15 cellular contexts compared by ENCODE assay signal in genomic region chrX:108396188-108396885, GRCh38. TPM values are rescaled to one million over a fixed set of nuclear protein-coding genes. Genes with fewer than 3 reads are reported as not detected.
A peak's percentile ranks its signal among the peaks of the same experiment; 100 is the strongest.
DNase-seq lines count a peak whose midpoint lies in the region; ATAC-seq and TF ChIP-seq lines count a peak whose summit lies in the region.
"Had no signal": no experiment of that assay in that cellular context is flagged by ENCODE, and none has a peak within 500 bp of the region (broad histone marks: within the 10 kb centered on the region; RNA-seq: fewer than 3 reads in every experiment).

No MANE protein-coding gene starts in this region.

- no peaks in the 10 kb centered on the region for H3K9me3 Mint-ChIP-seq in progenitor cell of endocrine pancreas (ENCODE audit: low read depth)
- H3K9me3 Mint-ChIP-seq: CD8-positive, alpha-beta T cell had no signal

- ATAC-seq in HG03039 (IDR thresholded peaks at IDR 0.05; ENCODE audit: unreplicated experiment): no peak
- no peak for ATAC-seq in GM18870 (IDR thresholded peaks at IDR 0.05; ENCODE audit: unreplicated experiment)
- ATAC-seq: CD8-positive, alpha-beta T cell; effector memory CD8-positive, alpha-beta T cell had no signal

- no peaks in the 10 kb centered on the region for H3K27me3 Mint-ChIP-seq in progenitor cell of endocrine pancreas
- H3K27me3 Mint-ChIP-seq: effector memory CD8-positive, alpha-beta T cell had no signal

- peaks cover 26% of the 10 kb centered on the region for H3K4me1 Mint-ChIP-seq in progenitor cell of endocrine pancreas (ENCODE audit: low read depth)

- H3K27ac Mint-ChIP-seq in progenitor cell of endocrine pancreas: peak overlapping the region; percentile 95
- H3K27ac Mint-ChIP-seq: CD8-positive, alpha-beta T cell; effector memory CD8-positive, alpha-beta T cell; neural progenitor cell had no signal

- TF ChIP-seq CTCF in fibroblast of the aortic adventitia (IDR thresholded peaks at IDR 0.05; ENCODE audit: insufficient read depth, low read length): no peak
- TF ChIP-seq CTCF in progenitor cell of endocrine pancreas (IDR thresholded peaks at IDR 0.05; ENCODE audit: unreplicated experiment): no peak

- H3K4me3 ChIP-seq in fibroblast of the aortic adventitia (ENCODE audit: low read depth, low read length): no peak overlapping the region
- H3K4me3 ChIP-seq: neural progenitor cell, stomach had no signal

- DNase-seq in H4 (ENCODE audit: low spot score) (peak; percentile 11), RPMI7951 (ENCODE audit: low read depth) (peak; percentile 28), fibroblast of the aortic adventitia (ENCODE audit: low read depth) (peak; percentile 13), progenitor cell of endocrine pancreas (ENCODE audit: low spot score, unreplicated experiment) (no peak), NCI-H2029 treated with DMSO at 0.1 percent for 48 hours (lab: John Stamatoyannopoulos, UW) (no peak), UCSD-AML1 (lab: John Stamatoyannopoulos, UW; ENCODE audit: unreplicated experiment) (no peak)
- DNase-seq: activated naive CD4-positive, alpha-beta T cell; CD8-positive, alpha-beta T cell; effector memory CD8-positive, alpha-beta T cell; NCI-H2029; stomach had no signal

- peaks cover 7% of the 10 kb centered on the region for H3K36me3 Mint-ChIP-seq in progenitor cell of endocrine pancreas (ENCODE audit: insufficient read depth)
- H3K36me3 Mint-ChIP-seq: CD8-positive, alpha-beta T cell had no signal

- peak overlapping the region; percentile 29 for H3K4me3 Mint-ChIP-seq in progenitor cell of endocrine pancreas (ENCODE audit: low read depth)
- H3K4me3 Mint-ChIP-seq: CD8-positive, alpha-beta T cell; effector memory CD8-positive, alpha-beta T cell; neural progenitor cell had no signal

RNA-seq across cellular contexts. Expression of gene COL4A6, which starts 41.9 kb away (rescaled TPM):
- total RNA-seq in H4 (2014; rRNA removed; shearing (Covaris generic)): 0.21 and 0.58 TPM in 2 replicates
- 0.60 and 1.1 TPM in 2 replicates for total RNA-seq in RPMI7951 (2014; rRNA removed; shearing (Covaris generic))
- total RNA-seq in fibroblast of the aortic adventitia (ENCODE audit: low replicate concordance) (1.3 and 2.2 TPM in 2 replicates), progenitor cell of endocrine pancreas (66.6 and 79.4 TPM in 2 replicates)
- total RNA-seq: activated CD8-positive, alpha-beta memory T cell treated with anti-CD3 and anti-CD28 coated beads for 36 hours; CD8-positive, alpha-beta T cell had no signal

RNA-seq across cellular contexts. Expression of gene COL4A5, which starts 43.3 kb away (rescaled TPM):
- total RNA-seq in H4 (2014; rRNA removed; shearing (Covaris generic)): 26.0 and 39.4 TPM in 2 replicates
- total RNA-seq in RPMI7951 (2014; rRNA removed; shearing (Covaris generic)): 3.2 and 4.6 TPM in 2 replicates
- total RNA-seq in fibroblast of the aortic adventitia (ENCODE audit: low replicate concordance) (23.2 and 40.8 TPM in 2 replicates), progenitor cell of endocrine pancreas (276 and 291 TPM in 2 replicates)
- total RNA-seq: activated CD8-positive, alpha-beta memory T cell treated with anti-CD3 and anti-CD28 coated beads for 36 hours; CD8-positive, alpha-beta T cell had no signal

Comparison
In these comparisons a context has a peak if more than half of its experiments do, and no peak if none do; other contexts are left out.
1. DNase-seq: peak in H4 (single experiment), RPMI7951 (single experiment) and fibroblast of the aortic adventitia (single experiment); none in progenitor cell of endocrine pancreas (single experiment), NCI-H2029 treated with DMSO at 0.1 percent for 48 hours (single experiment) and UCSD-AML1 (single experiment).
2. RNA of gene COL4A6, which starts 41.9 kb away (total RNA-seq): 66.6 to 79.4 TPM in progenitor cell of endocrine pancreas; 1.3 to 2.2 TPM in fibroblast of the aortic adventitia, 0.60 to 1.1 TPM in RPMI7951 and 0.21 to 0.58 TPM in H4; every median in the first group is over 10 times any median in the second.